1 cellular context compared by ENCODE assay signal in genomic region chr2:43726961-43727633, GRCh38.
TF ChIP-seq lines count a peak whose summit lies in the region.

No MANE protein-coding gene starts in this region.

TF ChIP-seq in HepG2, 621 proteins besides CTCF, POLR2A, EP300 and RAD21:
- TF ChIP-seq FOSL2 (CRISPR knock-in tag; IDR thresholded peaks at IDR 0.05), result 0 out of 2 replicates have a peak, but pooled peaks have one; percentile 29
